Comparison of ENCODE assay signal across 18 cellular contexts in genomic region chr9:136028760-136029470, GRCh38.
"Had no signal": no experiment of that assay in that cellular context is flagged by ENCODE, and none has a peak within 500 bp of the region (broad histone marks: within the 10 kb centered on the region; RNA-seq: fewer than 3 reads in every experiment).

No MANE protein-coding gene starts in this region.

- H3K4me3 ChIP-seq: ascending aorta, esophagus squamous epithelium, heart right ventricle, thyroid gland, uterus had no signal

- H3K9me3 ChIP-seq: ascending aorta, esophagus squamous epithelium, heart right ventricle, thyroid gland, uterus had no signal

- ATAC-seq: activated CD4-positive, alpha-beta T cell treated with anti-CD3 and anti-CD28 coated beads for 36 hours; activated naive CD8-positive, alpha-beta T cell treated with anti-CD3 and anti-CD28 coated beads, Interleukin-2, amount 50 U/mL, for 24 hours; activated T-helper 17 cell treated with anti-CD3 and anti-CD28 coated beads, Interleukin-2, amount 50 U/mL, for 72 hours; heart right ventricle; naive thymus-derived CD8-positive, alpha-beta T cell had no signal

- H3K27ac ChIP-seq: ascending aorta, esophagus squamous epithelium, heart right ventricle, thyroid gland, uterus, VCaP had no signal

- H3K27me3 ChIP-seq: ascending aorta, esophagus squamous epithelium, heart right ventricle, thyroid gland, uterus had no signal

- H3K36me3 ChIP-seq: thyroid gland, uterus had no signal

- DNase-seq: activated CD4-positive, alpha-beta T cell treated with anti-CD3 and anti-CD28 coated beads for 36 hours; activated naive CD4-positive, alpha-beta T cell treated with anti-CD3 and anti-CD28 coated beads, Interleukin-2, amount 10 ng/mL, durations not matched to agents 7 days and 5 days; activated naive CD8-positive, alpha-beta T cell treated with anti-CD3 and anti-CD28 coated beads, Interleukin-2, amount 50 U/mL, for 24 hours; cerebellar nuclear complex; effector CD8-positive, alpha-beta T cell; esophagus squamous epithelium; heart right ventricle; immature natural killer cell; kidney glomerular epithelial cell; mesendoderm; retina; stimulated activated naive CD4-positive, alpha-beta T cell had no signal
